21 cellular contexts compared by ENCODE assay signal in the genomic region with DNA sequence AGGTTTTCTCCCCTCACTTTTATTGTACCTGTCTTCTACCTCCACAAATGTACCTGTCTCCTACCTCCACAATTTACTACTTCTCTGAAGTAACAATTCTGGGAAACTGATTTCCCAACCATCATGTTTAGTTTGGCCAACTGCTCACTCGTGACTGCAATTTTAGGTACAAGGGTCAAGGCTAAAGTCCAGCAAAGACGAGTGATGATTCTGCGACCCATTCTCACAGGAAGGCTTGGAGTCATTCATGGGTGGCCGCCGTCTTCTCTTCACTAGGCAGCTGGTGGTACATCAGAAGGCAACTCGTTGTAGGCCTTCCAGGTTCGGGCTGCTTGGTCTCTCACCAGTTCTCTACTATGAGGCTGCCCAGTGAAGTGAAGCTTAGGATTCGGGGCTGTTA.
"Had no signal": no experiment of that assay in that cellular context is flagged by ENCODE, and none has a peak within 500 bp of the region (broad histone marks: within the 10 kb centered on the region; RNA-seq: fewer than 3 reads in every experiment).

No MANE protein-coding gene starts in this region.

- ATAC-seq: left lung; lower lobe of right lung; naive thymus-derived CD4-positive, alpha-beta T cell; psoas muscle; stimulated activated effector memory CD8-positive, alpha-beta T cell treated with anti-CD3 and anti-CD28 coated beads, Interleukin-12 subunit alpha, Interleukin-12 subunit beta, amount 100 ng/mL, for 72 hours; upper lobe of right lung had no signal

- H3K27me3 Mint-ChIP-seq: memory B cell; naive thymus-derived CD4-positive, alpha-beta T cell; stimulated activated naive CD8-positive, alpha-beta T cell treated with anti-CD3 and anti-CD28 coated beads, Interleukin-15, Interleukin-2, amounts not matched to agents 100 ng/mL and 50 ng/mL, for 24 hours had no signal

- H3K27me3 ChIP-seq: dorsolateral prefrontal cortex, left lung, neutrophil, tibial artery, upper lobe of right lung, vagina had no signal

- DNase-seq: cortex of kidney; dorsolateral prefrontal cortex; effector CD8-positive, alpha-beta T cell; foreskin melanocyte; head of caudate nucleus; hippocampal formation; kidney glomerular epithelial cell; left lung; lower lobe of right lung; naive thymus-derived CD4-positive, alpha-beta T cell; psoas muscle; stimulated activated CD4-positive, alpha-beta T cell treated with anti-CD3 and anti-CD28 coated beads, Interleukin-4, amount 100 ng/mL, for 1 hour; stimulated activated CD8-positive, alpha-beta memory T cell treated with anti-CD3 and anti-CD28 coated beads, Interleukin-4, amount 100 ng/mL, for 48 hours; tibial artery; upper lobe of right lung had no signal

- H3K9me3 ChIP-seq: left lung, lower lobe of right lung, neutrophil, psoas muscle, tibial artery, upper lobe of right lung, vagina had no signal

- H3K4me3 ChIP-seq: dorsolateral prefrontal cortex, left lung, lower lobe of right lung, psoas muscle, tibial artery, upper lobe of right lung, vagina had no signal

- H3K4me3 Mint-ChIP-seq: memory B cell; mesothelial cell of epicardium; naive thymus-derived CD4-positive, alpha-beta T cell; stimulated activated effector memory CD8-positive, alpha-beta T cell treated with anti-CD3 and anti-CD28 coated beads, Interleukin-12 subunit alpha, Interleukin-12 subunit beta, amount 100 ng/mL, for 72 hours; stimulated activated naive CD8-positive, alpha-beta T cell treated with anti-CD3 and anti-CD28 coated beads, Interleukin-15, Interleukin-2, amounts not matched to agents 100 ng/mL and 50 ng/mL, for 24 hours had no signal

- H3K27ac Mint-ChIP-seq: memory B cell; mesothelial cell of epicardium; naive thymus-derived CD4-positive, alpha-beta T cell; stimulated activated effector memory CD8-positive, alpha-beta T cell treated with anti-CD3 and anti-CD28 coated beads, Interleukin-12 subunit alpha, Interleukin-12 subunit beta, amount 100 ng/mL, for 72 hours; stimulated activated naive CD8-positive, alpha-beta T cell treated with anti-CD3 and anti-CD28 coated beads, Interleukin-15, Interleukin-2, amounts not matched to agents 100 ng/mL and 50 ng/mL, for 24 hours had no signal

- H3K36me3 ChIP-seq: left lung, lower lobe of right lung, neutrophil, tibial artery, upper lobe of right lung, vagina had no signal

- H3K27ac ChIP-seq: dorsolateral prefrontal cortex, left lung, lower lobe of right lung, neutrophil, psoas muscle, tibial artery, upper lobe of right lung, vagina had no signal

- H3K36me3 Mint-ChIP-seq: memory B cell; mesothelial cell of epicardium; naive thymus-derived CD4-positive, alpha-beta T cell; stimulated activated effector memory CD8-positive, alpha-beta T cell treated with anti-CD3 and anti-CD28 coated beads, Interleukin-12 subunit alpha, Interleukin-12 subunit beta, amount 100 ng/mL, for 72 hours had no signal

- H3K9me3 Mint-ChIP-seq: memory B cell; mesothelial cell of epicardium; stimulated activated effector memory CD8-positive, alpha-beta T cell treated with anti-CD3 and anti-CD28 coated beads, Interleukin-12 subunit alpha, Interleukin-12 subunit beta, amount 100 ng/mL, for 72 hours; stimulated activated naive CD8-positive, alpha-beta T cell treated with anti-CD3 and anti-CD28 coated beads, Interleukin-15, Interleukin-2, amounts not matched to agents 100 ng/mL and 50 ng/mL, for 24 hours had no signal

- H3K4me1 ChIP-seq: psoas muscle, tibial artery, upper lobe of right lung, vagina had no signal
